In genomic region chr13:60370343-60370742, GRCh38 we compare ENCODE assay signal across 1 cellular context.
TF ChIP-seq lines count a peak whose summit lies in the region.

No MANE protein-coding gene starts in this region.

TF ChIP-seq in GM12878, 131 proteins besides CTCF, POLR2A, EP300 and RAD21 (continued from another document):
- TF ChIP-seq, protein P1, sequence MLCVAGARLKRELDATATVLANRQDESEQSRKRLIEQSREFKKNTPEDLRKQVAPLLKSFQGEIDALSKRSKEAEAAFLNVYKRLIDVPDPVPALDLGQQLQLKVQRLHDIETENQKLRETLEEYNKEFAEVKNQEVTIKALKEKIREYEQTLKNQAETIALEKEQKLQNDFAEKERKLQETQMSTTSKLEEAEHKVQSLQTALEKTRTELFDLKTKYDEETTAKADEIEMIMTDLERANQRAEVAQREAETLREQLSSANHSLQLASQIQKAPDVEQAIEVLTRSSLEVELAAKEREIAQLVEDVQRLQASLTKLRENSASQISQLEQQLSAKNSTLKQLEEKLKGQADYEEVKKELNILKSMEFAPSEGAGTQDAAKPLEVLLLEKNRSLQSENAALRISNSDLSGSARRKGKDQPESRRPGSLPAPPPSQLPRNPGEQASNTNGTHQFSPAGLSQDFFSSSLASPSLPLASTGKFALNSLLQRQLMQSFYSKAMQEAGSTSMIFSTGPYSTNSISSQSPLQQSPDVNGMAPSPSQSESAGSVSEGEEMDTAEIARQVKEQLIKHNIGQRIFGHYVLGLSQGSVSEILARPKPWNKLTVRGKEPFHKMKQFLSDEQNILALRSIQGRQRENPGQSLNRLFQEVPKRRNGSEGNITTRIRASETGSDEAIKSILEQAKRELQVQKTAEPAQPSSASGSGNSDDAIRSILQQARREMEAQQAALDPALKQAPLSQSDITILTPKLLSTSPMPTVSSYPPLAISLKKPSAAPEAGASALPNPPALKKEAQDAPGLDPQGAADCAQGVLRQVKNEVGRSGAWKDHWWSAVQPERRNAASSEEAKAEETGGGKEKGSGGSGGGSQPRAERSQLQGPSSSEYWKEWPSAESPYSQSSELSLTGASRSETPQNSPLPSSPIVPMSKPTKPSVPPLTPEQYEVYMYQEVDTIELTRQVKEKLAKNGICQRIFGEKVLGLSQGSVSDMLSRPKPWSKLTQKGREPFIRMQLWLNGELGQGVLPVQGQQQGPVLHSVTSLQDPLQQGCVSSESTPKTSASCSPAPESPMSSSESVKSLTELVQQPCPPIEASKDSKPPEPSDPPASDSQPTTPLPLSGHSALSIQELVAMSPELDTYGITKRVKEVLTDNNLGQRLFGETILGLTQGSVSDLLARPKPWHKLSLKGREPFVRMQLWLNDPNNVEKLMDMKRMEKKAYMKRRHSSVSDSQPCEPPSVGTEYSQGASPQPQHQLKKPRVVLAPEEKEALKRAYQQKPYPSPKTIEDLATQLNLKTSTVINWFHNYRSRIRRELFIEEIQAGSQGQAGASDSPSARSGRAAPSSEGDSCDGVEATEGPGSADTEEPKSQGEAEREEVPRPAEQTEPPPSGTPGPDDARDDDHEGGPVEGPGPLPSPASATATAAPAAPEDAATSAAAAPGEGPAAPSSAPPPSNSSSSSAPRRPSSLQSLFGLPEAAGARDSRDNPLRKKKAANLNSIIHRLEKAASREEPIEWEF (IDR thresholded peaks at IDR 0.05; ENCODE audit: insufficient replicate concordance, low read depth, low read length), result no peak
- TF ChIP-seq GABPA (IDR thresholded peaks at IDR 0.05; ENCODE audit: low read depth) (no peak), ZNF384 (IDR thresholded peaks at IDR 0.05; ENCODE audit: borderline replicate concordance, low read depth, low read length) (no peak)
TF ChIP-seq in GM12878: peak in this region for 0.
